In the genomic region with DNA sequence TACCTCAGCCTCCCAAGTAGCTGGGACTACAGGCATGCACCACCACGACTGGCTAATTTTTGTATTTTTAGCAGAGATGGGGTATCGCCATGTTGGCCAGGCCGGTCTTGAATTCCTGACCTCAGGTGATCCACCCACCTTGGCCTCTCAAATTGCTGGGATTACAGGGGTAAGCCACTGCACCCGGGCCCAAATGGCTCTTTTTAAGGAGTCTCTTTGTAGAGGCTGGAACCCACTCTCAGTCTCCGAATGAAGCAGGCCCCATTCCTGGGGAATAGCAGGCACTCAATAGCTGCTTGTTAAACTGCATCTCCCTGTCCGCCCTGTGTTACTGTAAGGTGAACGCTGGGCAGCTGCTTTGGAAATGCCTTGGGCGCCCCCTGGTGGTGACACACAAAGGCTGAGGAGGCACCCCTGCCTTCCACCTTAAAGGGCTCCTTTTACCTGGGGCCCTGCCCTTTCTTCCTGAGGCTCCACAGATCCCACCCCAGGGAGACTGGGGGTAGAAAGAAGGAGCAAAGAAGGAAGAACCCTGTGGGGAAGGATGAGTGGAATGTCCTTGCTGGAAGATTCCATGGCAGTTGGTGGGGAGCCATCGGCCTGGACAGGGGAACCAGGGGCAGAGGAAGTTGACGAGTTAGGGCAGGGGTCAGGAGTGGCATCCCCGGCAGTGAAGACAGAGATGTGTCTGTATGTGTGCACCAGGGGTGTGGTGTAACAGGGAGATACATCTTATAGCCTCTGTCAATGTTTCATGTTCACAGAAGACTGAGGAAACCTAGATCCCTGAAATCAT, we compare ENCODE assay signal across 9 cellular contexts. TPM values are rescaled to one million over a fixed set of nuclear protein-coding genes. Genes with fewer than 3 reads are reported as not detected.
DNase-seq lines count a peak whose midpoint lies in the region; ATAC-seq, FAIRE-seq and TF ChIP-seq lines count a peak whose summit lies in the region.
"Had no signal": no experiment of that assay in that cellular context is flagged by ENCODE, and none has a peak within 500 bp of the region (broad histone marks: within the 10 kb centered on the region; RNA-seq: fewer than 3 reads in every experiment).

No MANE protein-coding gene starts in this region.

- peaks cover 19% of the 10 kb centered on the region for H3K4me1 ChIP-seq in NT2/D1 (ENCODE audit: insufficient read depth, insufficient read length)
- peaks cover 5% of the 10 kb centered on the region for H3K4me1 ChIP-seq in endothelial cell of umbilical vein (ENCODE audit: control insufficient read depth, extremely low read depth, insufficient read depth, low read length)

- H3K9me1 ChIP-seq in endothelial cell of umbilical vein (replicated peaks; ENCODE audit: control insufficient read depth, extremely low read depth, insufficient read depth, low read length) = no peaks in the 10 kb centered on the region

- H3K9me3 ChIP-seq in NT2/D1 (ENCODE audit: insufficient read depth, low read length) = no peaks in the 10 kb centered on the region
- no peaks in the 10 kb centered on the region for H3K9me3 ChIP-seq in endothelial cell of umbilical vein (replicated peaks; ENCODE audit: control insufficient read depth, insufficient read depth, low read length)

- DNase-seq in DMS79 treated with DMSO at 0.1 percent for 48 hours (lab: John Stamatoyannopoulos, UW) = peak; percentile 73
- peak; percentile 68 for DNase-seq in NT2/D1 (ENCODE audit: low read depth, low spot score)
- peak; percentile 85 for DNase-seq in activated CD8-positive, alpha-beta memory T cell treated with anti-CD3 and anti-CD28 coated beads, Interleukin-2, amount 50 U/mL, for 1 hour (ENCODE audit: extremely low read depth)
- DNase-seq in endothelial cell of umbilical vein (ENCODE audit: low read depth, low spot score) = peak; percentile 60
- DNase-seq in mucosa of gallbladder (ENCODE audit: low spot score) = peak; percentile 90
- peak; percentile 84 for DNase-seq in stimulated activated CD8-positive, alpha-beta memory T cell treated with anti-CD3 and anti-CD28 coated beads, Interleukin-4, amount 100 ng/mL, for 24 hours (ENCODE audit: low read depth)

- CTCF ChIA-PET in endothelial cell of umbilical vein (lab: Charles Lee) = interaction anchor here (0.5 to 9.6 kb wide), 38 partner anchors 9 to 132 kb away, joined by 3 to 367 read pairs (median 4); a partner anchor contains a TSS

- H3K36me3 ChIP-seq in NT2/D1 (ENCODE audit: insufficient read depth, insufficient read length, low read length) (no peaks in the 10 kb centered on the region), endothelial cell of umbilical vein (ENCODE audit: control insufficient read depth in 2 of 2, extremely low read depth in 1 of 2, insufficient read depth in 2 of 2, low read length in 2 of 2) (no peaks in the 10 kb centered on the region)

- no peak overlapping the region for H2AFZ ChIP-seq in endothelial cell of umbilical vein (ENCODE audit: low read depth, low read length)

- peaks cover 11 to 18% (median 18%) of the 10 kb centered on the region in 3 donors for H3K4me1 Mint-ChIP-seq in IgD-negative memory B cell

- no peaks in the 10 kb centered on the region for H3K27me3 Mint-ChIP-seq in IgD-negative memory B cell
- H3K27me3 Mint-ChIP-seq: activated naive CD4-positive, alpha-beta T cell treated with anti-CD3 and anti-CD28 coated beads, Interleukin-2, amount 50 U/mL, for 24 hours had no signal

- H4K20me1 ChIP-seq in endothelial cell of umbilical vein (replicated peaks; ENCODE audit: control insufficient read depth, extremely low read depth, insufficient read depth, low read length) = no peaks in the 10 kb centered on the region

- H3K9me3 Mint-ChIP-seq in IgD-negative memory B cell = no peaks in the 10 kb centered on the region
- H3K9me3 Mint-ChIP-seq: activated naive CD4-positive, alpha-beta T cell treated with anti-CD3 and anti-CD28 coated beads, Interleukin-2, amount 50 U/mL, for 24 hours had no signal

- H3K27ac ChIP-seq in endothelial cell of umbilical vein (ENCODE audit: insufficient read depth, low read depth, low read length) = no peak overlapping the region

- ATAC-seq in GM21515 (IDR thresholded peaks at IDR 0.05; ENCODE audit: unreplicated experiment) = no peak

- FAIRE-seq in endothelial cell of umbilical vein (lab: Jason Lieb, UNC) = peak; percentile 90

- H3K27ac Mint-ChIP-seq in IgD-negative memory B cell = peak overlapping the region in 2 of 3 donors; percentile 75 to 83
- H3K27ac Mint-ChIP-seq: activated naive CD4-positive, alpha-beta T cell treated with anti-CD3 and anti-CD28 coated beads, Interleukin-2, amount 50 U/mL, for 24 hours had no signal

- no peaks in the 10 kb centered on the region for H3K79me2 ChIP-seq in endothelial cell of umbilical vein (ENCODE audit: control insufficient read depth, insufficient read depth, low read length)

- no peak overlapping the region for H3K4me3 ChIP-seq in NT2/D1 (ENCODE audit: insufficient read length, low read depth)
- H3K4me3 ChIP-seq in endothelial cell of umbilical vein (replicated peaks in 1 of 3; ENCODE audit: insufficient read depth in 1 of 3, low read depth in 1 of 3, low read length in 3 of 3) = no peak overlapping the region

- dilution Hi-C loops in endothelial cell of umbilical vein (cut with MboI; ENCODE audit: extremely low pct_ligation_motif_present, low sequenced_read_pairs) = no loop called here

- POLR2A ChIA-PET in endothelial cell of umbilical vein (lab: Charles Lee) = interaction anchor here (0.6 kb wide), 1 partner anchor 47 kb away, joined by 3 read pairs; no protein-coding TSS in a partner anchor

- H3K36me3 Mint-ChIP-seq in IgD-negative memory B cell = peaks cover 6% of the 10 kb centered on the region
- H3K36me3 Mint-ChIP-seq: activated naive CD4-positive, alpha-beta T cell treated with anti-CD3 and anti-CD28 coated beads, Interleukin-2, amount 50 U/mL, for 24 hours had no signal

- TF ChIP-seq CTCF in endothelial cell of umbilical vein (IDR thresholded peaks at IDR 0.05; ENCODE audit: extremely low read depth in 1 of 2, insufficient read depth in 1 of 2, low read depth in 1 of 2, low read length in 2 of 2) = peak; percentile 85 to 89

- no TSS peak for BruUV-seq in endothelial cell of umbilical vein (replicated peaks; lab: Mats Ljungman, UMichigan)

- no peak overlapping the region for H3K9ac ChIP-seq in NT2/D1 (ENCODE audit: insufficient read length, low read depth)
- H3K9ac ChIP-seq in endothelial cell of umbilical vein (replicated peaks; ENCODE audit: extremely low read depth, insufficient read depth, low read length) = no peak overlapping the region

- TF ChIP-seq POLR2A in endothelial cell of umbilical vein (IDR thresholded peaks at IDR 0.05; ENCODE audit: low read depth, low read length) = no peak

- H3K27me3 ChIP-seq in NT2/D1 (ENCODE audit: insufficient read depth, insufficient read length) (no peaks in the 10 kb centered on the region), endothelial cell of umbilical vein (ENCODE audit: control insufficient read depth in 2 of 2, insufficient read depth in 2 of 2, low read length in 2 of 2) (no peaks in the 10 kb centered on the region)

- no peak overlapping the region for H3K4me2 ChIP-seq in endothelial cell of umbilical vein (ENCODE audit: insufficient read depth, low read length)

- intact Hi-C loops in endothelial cell of umbilical vein (cut with micrococcal nuclease) = loop anchor here (1.0 kb wide), 1 partner anchor 49 kb away; a partner anchor contains a TSS

- peak overlapping the region in 2 of 4 donors; percentile 4 to 86 for H3K4me3 Mint-ChIP-seq in IgD-negative memory B cell
- H3K4me3 Mint-ChIP-seq: activated naive CD4-positive, alpha-beta T cell treated with anti-CD3 and anti-CD28 coated beads, Interleukin-2, amount 50 U/mL, for 24 hours had no signal

RNA-seq across cellular contexts. Expression of a gene that starts 6.1 kb away (rescaled TPM):
- polyA plus RNA-seq in IgD-negative memory B cell = 13.7 TPM
- 18.5 and 18.6 TPM in 2 replicates for total RNA-seq in endothelial cell of umbilical vein
- 10.4 and 11.2 TPM in 2 replicates for polyA plus RNA-seq in endothelial cell of umbilical vein
- polyA plus RNA-seq in endothelial cell of umbilical vein (2011; cell fraction: cytosol; rRNA removed) = 10.8 and 12.8 TPM in 2 replicates
- 16.3 and 18.0 TPM in 2 replicates for polyA plus RNA-seq in endothelial cell of umbilical vein (2011; cell fraction: nucleus; rRNA removed)
- 14.1 and 14.8 TPM in 2 replicates for polyA plus RNA-seq in endothelial cell of umbilical vein (2012)
- 5.3 and 5.4 TPM in 2 replicates for polyA minus RNA-seq in endothelial cell of umbilical vein
- polyA minus RNA-seq in endothelial cell of umbilical vein (2011; cell fraction: cytosol; rRNA and poly(A)+ RNA removed) = 5.9 TPM
- polyA minus RNA-seq in endothelial cell of umbilical vein (2011; cell fraction: nucleus; rRNA and poly(A)+ RNA removed) = 6.6 and 7.3 TPM in 2 replicates
- 17.4 TPM for total RNA-seq in mucosa of gallbladder

RNA-seq across cellular contexts. Expression of a gene that starts 39.0 kb away (rescaled TPM):
- polyA plus RNA-seq in IgD-negative memory B cell = not detected
- total RNA-seq in endothelial cell of umbilical vein = 0.90 and 1.3 TPM in 2 replicates
- polyA plus RNA-seq in endothelial cell of umbilical vein = 0.11 and 0.13 TPM in 2 replicates
- 0.06 TPM in 2 replicates for polyA plus RNA-seq in endothelial cell of umbilical vein (2011; cell fraction: cytosol; rRNA removed)
- 0.07 and 0.10 TPM in 2 replicates for polyA plus RNA-seq in endothelial cell of umbilical vein (2011; cell fraction: nucleus; rRNA removed)
- polyA plus RNA-seq in endothelial cell of umbilical vein (2012) = 0.29 and 0.35 TPM in 2 replicates
- polyA minus RNA-seq in endothelial cell of umbilical vein = 0.06 and 0.10 TPM in 2 replicates
- 0.20 TPM for polyA minus RNA-seq in endothelial cell of umbilical vein (2011; cell fraction: cytosol; rRNA and poly(A)+ RNA removed)
- 0.14 TPM in 1 of 2 replicates, not detected in the other for polyA minus RNA-seq in endothelial cell of umbilical vein (2011; cell fraction: nucleus; rRNA and poly(A)+ RNA removed)
- total RNA-seq in mucosa of gallbladder = 0.14 TPM

RNA-seq across cellular contexts. Expression of a gene that starts 48.9 kb away (rescaled TPM):
- polyA plus RNA-seq in IgD-negative memory B cell (19.8 TPM), endothelial cell of umbilical vein (47.6 and 48.9 TPM in 2 replicates)
- total RNA-seq in endothelial cell of umbilical vein (31.1 and 31.7 TPM in 2 replicates), mucosa of gallbladder (35.4 TPM)
- polyA plus RNA-seq in endothelial cell of umbilical vein (2011; cell fraction: cytosol; rRNA removed) = 21.4 and 35.5 TPM in 2 replicates
- 151 and 171 TPM in 2 replicates for polyA plus RNA-seq in endothelial cell of umbilical vein (2011; cell fraction: nucleus; rRNA removed)
- 22.6 and 30.7 TPM in 2 replicates for polyA plus RNA-seq in endothelial cell of umbilical vein (2012)
- polyA minus RNA-seq in endothelial cell of umbilical vein = 18.8 and 32.5 TPM in 2 replicates
- polyA minus RNA-seq in endothelial cell of umbilical vein (2011; cell fraction: cytosol; rRNA and poly(A)+ RNA removed) = 12.2 TPM
- 24.3 and 24.7 TPM in 2 replicates for polyA minus RNA-seq in endothelial cell of umbilical vein (2011; cell fraction: nucleus; rRNA and poly(A)+ RNA removed)

RNA-seq across cellular contexts. Expression of a gene that starts 51.4 kb away (rescaled TPM):
- polyA plus RNA-seq in IgD-negative memory B cell (17.4 TPM), endothelial cell of umbilical vein (19.7 and 22.1 TPM in 2 replicates)
- total RNA-seq in endothelial cell of umbilical vein (20.6 and 22.0 TPM in 2 replicates), mucosa of gallbladder (43.2 TPM)
- 16.9 and 17.2 TPM in 2 replicates for polyA plus RNA-seq in endothelial cell of umbilical vein (2011; cell fraction: cytosol; rRNA removed)
- polyA plus RNA-seq in endothelial cell of umbilical vein (2011; cell fraction: nucleus; rRNA removed) = 10.0 and 11.7 TPM in 2 replicates
- polyA plus RNA-seq in endothelial cell of umbilical vein (2012) = 15.2 and 18.0 TPM in 2 replicates
- polyA minus RNA-seq in endothelial cell of umbilical vein = 27.0 and 29.8 TPM in 2 replicates
- 23.4 TPM for polyA minus RNA-seq in endothelial cell of umbilical vein (2011; cell fraction: cytosol; rRNA and poly(A)+ RNA removed)
- polyA minus RNA-seq in endothelial cell of umbilical vein (2011; cell fraction: nucleus; rRNA and poly(A)+ RNA removed) = 5.3 and 8.8 TPM in 2 replicates

RNA-seq across cellular contexts. Expression of a gene that starts 58.5 kb away (rescaled TPM):
- polyA plus RNA-seq in IgD-negative memory B cell = 0.90 TPM
- total RNA-seq in endothelial cell of umbilical vein = 0.42 TPM in 1 of 2 replicates, not detected in the other
- 0.13 and 0.36 TPM in 2 replicates for polyA plus RNA-seq in endothelial cell of umbilical vein
- 0.10 and 0.16 TPM in 2 replicates for polyA plus RNA-seq in endothelial cell of umbilical vein (2011; cell fraction: cytosol; rRNA removed)
- 0.38 and 0.56 TPM in 2 replicates for polyA plus RNA-seq in endothelial cell of umbilical vein (2011; cell fraction: nucleus; rRNA removed)
- 0.27 and 0.74 TPM in 2 replicates for polyA plus RNA-seq in endothelial cell of umbilical vein (2012)
- 0.53 TPM in 1 of 2 replicates, not detected in the other for polyA minus RNA-seq in endothelial cell of umbilical vein
- polyA minus RNA-seq in endothelial cell of umbilical vein (2011; cell fraction: cytosol; rRNA and poly(A)+ RNA removed) = not detected
- polyA minus RNA-seq in endothelial cell of umbilical vein (2011; cell fraction: nucleus; rRNA and poly(A)+ RNA removed) = not detected in 2 replicates
- total RNA-seq in mucosa of gallbladder = 1.1 TPM
